1 cellular context compared by ENCODE assay signal in genomic region chr11:70755410-70756158, GRCh38.
A peak's percentile ranks its signal among the peaks of the same experiment; 100 is the strongest.
TF ChIP-seq lines count a peak whose summit lies in the region.

No MANE protein-coding gene starts in this region.

TF ChIP-seq in IMR-90, 13 proteins besides CTCF, POLR2A, EP300 and RAD21:
- TF ChIP-seq FOS (IDR thresholded peaks at IDR 0.05; ENCODE audit: low read depth, low read length) (no peak), CEBPB (IDR thresholded peaks at IDR 0.05; ENCODE audit: low read depth, low read length) (no peak), MXI1 (IDR thresholded peaks at IDR 0.05; ENCODE audit: borderline replicate concordance, low read depth, low read length) (no peak), BHLHE40 (IDR thresholded peaks at IDR 0.05; ENCODE audit: low read depth, low read length) (peak; percentile 70; the same call in 1 of the 2 replicates), MAZ (IDR thresholded peaks at IDR 0.05; ENCODE audit: borderline replicate concordance, low read depth, low read length) (no peak), USF2 (IDR thresholded peaks at IDR 0.05; ENCODE audit: low read depth, low read length) (no peak), SMC3 (IDR thresholded peaks at IDR 0.05; ENCODE audit: low read depth, low read length) (peak; percentile 88), RFX5 (IDR thresholded peaks at IDR 0.05; ENCODE audit: low read depth, low read length) (no peak)
